In genomic region chr14:54423991-54424390, GRCh38 we compare ENCODE assay signal across 19 cellular contexts. TPM values are rescaled to one million over a fixed set of nuclear protein-coding genes. Genes with fewer than 3 reads are reported as not detected.
A peak's percentile ranks its signal among the peaks of the same experiment; 100 is the strongest.
DNase-seq lines count a peak whose midpoint lies in the region; ATAC-seq and TF ChIP-seq lines count a peak whose summit lies in the region.
"Had no signal": no experiment of that assay in that cellular context is flagged by ENCODE, and none has a peak within 500 bp of the region (broad histone marks: within the 10 kb centered on the region; RNA-seq: fewer than 3 reads in every experiment).

No MANE protein-coding gene starts in this region.

- no TSS peak for BruUV-seq in MCF 10A (replicated peaks; lab: Mats Ljungman, UMichigan)

- no peak overlapping the region for H3K27ac ChIP-seq in breast epithelium
- 0 out of 2 replicates have a peak overlapping the region, but pooled peaks have one; percentile 17 for H3K27ac ChIP-seq in SK-N-MC
- peak overlapping the region; percentile 13 for H3K27ac ChIP-seq in osteoblast (ENCODE audit: low read depth, low read length)
- H3K27ac ChIP-seq in uterus, result no peak overlapping the region
- H3K27ac ChIP-seq: 22Rv1 had no signal

- intact Hi-C loops in activated CD4-positive, alpha-beta T cell treated with anti-CD3 and anti-CD28 coated beads for 36 hours (cut with DNase I, micrococcal nuclease), result no loop called here
- intact Hi-C loops in MCF 10A (cut with micrococcal nuclease), result no loop called here
- intact Hi-C loops in breast epithelium (cut with DNase I; ENCODE audit: low total_unique reads), result no loop called here
- intact Hi-C loops in uterus (cut with DNase I; ENCODE audit: low total_unique reads), result no loop called here

- peaks cover 28% of the 10 kb centered on the region for H3K4me1 Mint-ChIP-seq in activated CD4-positive, alpha-beta T cell treated with anti-CD3 and anti-CD28 coated beads for 36 hours
- H3K4me1 Mint-ChIP-seq in MCF 10A (ENCODE audit: insufficient read depth, unreplicated experiment), result peaks cover 8% of the 10 kb centered on the region

- H3K27ac Mint-ChIP-seq in activated CD4-positive, alpha-beta T cell treated with anti-CD3 and anti-CD28 coated beads for 36 hours, result peak overlapping the region; percentile 29
- H3K27ac Mint-ChIP-seq in MCF 10A (ENCODE audit: low read depth, unreplicated experiment), result peak overlapping the region; percentile 26

- no peak overlapping the region for H3K4me2 ChIP-seq in osteoblast (ENCODE audit: insufficient read depth, low read length)

- H3K27me3 ChIP-seq in breast epithelium (no peaks in the 10 kb centered on the region), osteoblast (ENCODE audit: insufficient read depth, low read length) (no peaks in the 10 kb centered on the region), uterus (no peaks in the 10 kb centered on the region)

- H3K4me3 ChIP-seq in breast epithelium, result no peak overlapping the region
- no peak overlapping the region for H3K4me3 ChIP-seq in SK-N-MC
- no peak overlapping the region for H3K4me3 ChIP-seq in osteoblast (ENCODE audit: insufficient read depth, low read length)
- no peak overlapping the region for H3K4me3 ChIP-seq in uterus

- H3K9me3 ChIP-seq in breast epithelium (no peaks in the 10 kb centered on the region), SK-N-MC (ENCODE audit: low read depth, low read length) (no peaks in the 10 kb centered on the region), osteoblast (ENCODE audit: low read depth, low read length) (no peaks in the 10 kb centered on the region), uterus (no peaks in the 10 kb centered on the region)

- TF ChIP-seq CTCF in MCF 10A (IDR thresholded peaks at IDR 0.05; ENCODE audit: unreplicated experiment), result no peak
- TF ChIP-seq CTCF in breast epithelium (IDR thresholded peaks at IDR 0.05), result no peak
- no peak for TF ChIP-seq CTCF in osteoblast (IDR thresholded peaks at IDR 0.05; ENCODE audit: extremely low read depth, low read depth, low read length)
- no peak for TF ChIP-seq CTCF in uterus (IDR thresholded peaks at IDR 0.05)

- H3K36me3 ChIP-seq in breast epithelium (no peaks in the 10 kb centered on the region), SK-N-MC (ENCODE audit: insufficient read depth, low read length) (peaks cover 69% of the 10 kb centered on the region), osteoblast (ENCODE audit: insufficient read depth, low read length) (peaks cover 34% of the 10 kb centered on the region), uterus (no peaks in the 10 kb centered on the region)

- peaks cover 32% of the 10 kb centered on the region for H3K36me3 Mint-ChIP-seq in activated CD4-positive, alpha-beta T cell treated with anti-CD3 and anti-CD28 coated beads for 36 hours (ENCODE audit: low read depth)
- H3K36me3 Mint-ChIP-seq in MCF 10A (ENCODE audit: insufficient read depth, unreplicated experiment), result peaks cover 33% of the 10 kb centered on the region

- no peak overlapping the region for H3K4me3 Mint-ChIP-seq in activated CD4-positive, alpha-beta T cell treated with anti-CD3 and anti-CD28 coated beads for 36 hours
- H3K4me3 Mint-ChIP-seq in MCF 10A (ENCODE audit: unreplicated experiment), result no peak overlapping the region

- H3K4me1 ChIP-seq in breast epithelium, result no peaks in the 10 kb centered on the region
- H3K4me1 ChIP-seq in osteoblast (ENCODE audit: insufficient read depth, low read length), result peaks cover 7% of the 10 kb centered on the region
- no peaks in the 10 kb centered on the region for H3K4me1 ChIP-seq in uterus

- no peak for DNase-seq in activated CD4-positive, alpha-beta T cell treated with anti-CD3 and anti-CD28 coated beads for 36 hours
- DNase-seq in activated CD4-positive, alpha-beta T cell treated with anti-CD3 and anti-CD28 coated beads, Interleukin-2, amount 50 U/mL, for 48 hours, result no peak
- DNase-seq in MCF 10A (ENCODE audit: unreplicated experiment), result no peak
- no peak for DNase-seq in breast epithelium (ENCODE audit: low spot score in 2 of 2)
- no peak for DNase-seq in SK-N-MC (ENCODE audit: low read depth, low spot score)
- no peak for DNase-seq in osteoblast (ENCODE audit: insufficient read length, low spot score, missing footprints)
- no peak for DNase-seq in uterus
- DNase-seq: H7, Karpas-422, MV-4-11, NCI-H1105, NCI-H1436 treated with DMSO at 0.1 percent for 48 hours, NCI-H187 treated with DMSO at 0.1 percent for 48 hours, NCI-H2171 treated with DMSO at 0.1 percent for 48 hours, NCI-H510A treated with DMSO at 0.1 percent for 48 hours, SIG-M5 had no signal

- H3K9me3 Mint-ChIP-seq in activated CD4-positive, alpha-beta T cell treated with anti-CD3 and anti-CD28 coated beads for 36 hours (ENCODE audit: low read depth), result no peaks in the 10 kb centered on the region
- H3K9me3 Mint-ChIP-seq in MCF 10A (ENCODE audit: unreplicated experiment), result no peaks in the 10 kb centered on the region

- ATAC-seq in activated CD4-positive, alpha-beta T cell treated with anti-CD3 and anti-CD28 coated beads for 36 hours, result peak; percentile 24
- no peak for ATAC-seq in HG03025 (IDR thresholded peaks at IDR 0.05; ENCODE audit: low FRiP score, unreplicated experiment)
- ATAC-seq: Panc1 had no signal

- CTCF ChIA-PET in activated CD4-positive, alpha-beta T cell treated with anti-CD3 and anti-CD28 coated beads for 36 hours (lab: Charles Lee), result interaction anchor here (0.6 to 2.9 kb wide), 8 partner anchors 8 to 1870 kb away, joined by 3 to 12 read pairs (median 3); no protein-coding TSS in a partner anchor
- CTCF ChIA-PET in MCF 10A (lab: Yijun Ruan, JAX), result interaction anchor here (0.6 to 1.8 kb wide), 10 partner anchors 8 to 1601 kb away, joined by 3 to 7 read pairs (median 3); no protein-coding TSS in a partner anchor

- H3K9ac ChIP-seq in SK-N-MC (ENCODE audit: insufficient read length), result no peak overlapping the region

- H2AFZ ChIP-seq in osteoblast (ENCODE audit: low read length), result no peak overlapping the region

- no peaks in the 10 kb centered on the region for H4K20me1 ChIP-seq in osteoblast (ENCODE audit: insufficient read depth, low read length)

- H3K27me3 Mint-ChIP-seq in activated CD4-positive, alpha-beta T cell treated with anti-CD3 and anti-CD28 coated beads for 36 hours, result no peaks in the 10 kb centered on the region
- no peaks in the 10 kb centered on the region for H3K27me3 Mint-ChIP-seq in MCF 10A (ENCODE audit: insufficient read depth, unreplicated experiment)

- H3K79me2 ChIP-seq in osteoblast (ENCODE audit: insufficient read depth, low read length), result peaks cover 8% of the 10 kb centered on the region

- TF ChIP-seq POLR2A in breast epithelium (IDR thresholded peaks at IDR 0.05), result no peak
- TF ChIP-seq POLR2A in uterus (IDR thresholded peaks at IDR 0.05), result no peak

- POLR2A ChIA-PET in activated CD4-positive, alpha-beta T cell treated with anti-CD3 and anti-CD28 coated beads for 36 hours (lab: Charles Lee), result interaction anchor here (0.5 kb wide), 2 partner anchors 16 to 43 kb away, joined by 3 read pairs; no protein-coding TSS in a partner anchor
- POLR2A ChIA-PET in MCF 10A (lab: Yijun Ruan, JAX), result interaction anchor here (1.1 to 1.8 kb wide), 3 partner anchors 8 to 14 kb away, joined by 3 to 7 read pairs (median 3); no protein-coding TSS in a partner anchor

RNA-seq across cellular contexts. Expression of gene CNIH1, which starts 17.2 kb away (rescaled TPM):
- total RNA-seq in activated CD4-positive, alpha-beta T cell treated with anti-CD3 and anti-CD28 coated beads for 36 hours, result 100 to 1,000 TPM in 1 of 2 experiments, 10 to 100 TPM in 1; 86.6 to 109 TPM
- total RNA-seq in MCF 10A (2022) (217 and 228 TPM in 2 replicates), breast epithelium (100 to 1,000 TPM; 120 to 200 (median 146) TPM), osteoblast (153 and 220 TPM in 2 replicates), uterus (100 to 1,000 TPM in 3 of 4 donors, 10 to 100 TPM in 1; 18.7 to 177 (median 142) TPM)

RNA-seq across cellular contexts. Expression of gene CDKN3, which starts 27.2 kb away (rescaled TPM):
- 100 to 1,000 TPM in 1 of 2 experiments, 10 to 100 TPM in 1; 86.7 to 133 TPM for total RNA-seq in activated CD4-positive, alpha-beta T cell treated with anti-CD3 and anti-CD28 coated beads for 36 hours
- total RNA-seq in MCF 10A (2022), result 66.4 and 66.5 TPM in 2 replicates
- total RNA-seq in breast epithelium, result 1 to 10 TPM; 2.0 to 4.3 (median 2.9) TPM
- 7.6 and 8.5 TPM in 2 replicates for total RNA-seq in osteoblast
- 10 to 100 TPM in 1 of 4 donors, 1 to 10 TPM in 2, not detected in 1; 1.3 to 24.3 (median 4.4) TPM for total RNA-seq in uterus

Comparison
In these comparisons a context has a peak if more than half of its experiments do, and no peak if none do; other contexts are left out.
1. H3K27ac ChIP-seq: peak in SK-N-MC (single experiment) and osteoblast (single experiment); none in breast epithelium (0 of 2) and uterus (0 of 2).